ENCODE assay signal across 13 cellular contexts in genomic region chr4:48203819-48204218, GRCh38.
DNase-seq lines count a peak whose midpoint lies in the region; ATAC-seq and TF ChIP-seq lines count a peak whose summit lies in the region.
"Had no signal": no experiment of that assay in that cellular context is flagged by ENCODE, and none has a peak within 500 bp of the region (broad histone marks: within the 10 kb centered on the region; RNA-seq: fewer than 3 reads in every experiment).

No MANE protein-coding gene starts in this region.

- ATAC-seq in GM18499 (IDR thresholded peaks at IDR 0.05; ENCODE audit: insufficient read depth, unreplicated experiment) (peak; percentile 33), GM21367 (IDR thresholded peaks at IDR 0.05; ENCODE audit: unreplicated experiment) (peak; percentile 28), HG02981 (IDR thresholded peaks at IDR 0.05; ENCODE audit: unreplicated experiment) (peak; percentile 40)
- ATAC-seq: body of pancreas had no signal

- peak overlapping the region; percentile 60 for H3K4me2 ChIP-seq in OCI-LY7 (ENCODE audit: low read length)

- H3K27ac ChIP-seq in OCI-LY7 (ENCODE audit: low read depth, low read length, poor library complexity, severe bottlenecking): peak overlapping the region; percentile 54
- no peak overlapping the region for H3K27ac ChIP-seq in vagina
- H3K27ac ChIP-seq: body of pancreas had no signal

- TF ChIP-seq CTCF in OCI-LY7 (conservative IDR thresholded peaks at IDR 0.05; ENCODE audit: low read length) (no peak), vagina (IDR thresholded peaks at IDR 0.05) (no peak)

- no peaks in the 10 kb centered on the region for H3K9me2 ChIP-seq in OCI-LY7 (ENCODE audit: insufficient read depth, low read length)

- peak overlapping the region; percentile 13; the same call in 1 of the 2 replicates for H2AFZ ChIP-seq in OCI-LY7 (ENCODE audit: low read length)

- no peak for DNase-seq in OCI-LY7 (ENCODE audit: low spot score)
- DNase-seq in COLO829 (ENCODE audit: low spot score): no peak
- DNase-seq in activated CD4-positive, alpha-beta T cell treated with anti-CD3 and anti-CD28 coated beads, Interleukin-2, amount 10 ng/mL, durations not matched to agents 24 days and 14 days: no peak
- DNase-seq in superior temporal gyrus (ENCODE audit: extremely low spot score): no peak
- DNase-seq in vagina (ENCODE audit: extremely low spot score in 2 of 2): no peak
- DNase-seq: activated CD8-positive, alpha-beta memory T cell treated with anti-CD3 and anti-CD28 coated beads, Interleukin-2, amount 50 U/mL, for 4 hours; body of pancreas; left cardiac atrium; stimulated activated CD4-positive, alpha-beta T cell treated with anti-CD3 and anti-CD28 coated beads, Interleukin-4, amount 100 ng/mL, for 4 hours; SW 1271 had no signal

- H3K36me3 ChIP-seq in OCI-LY7 (ENCODE audit: insufficient read depth, low read length): no peaks in the 10 kb centered on the region
- no peaks in the 10 kb centered on the region for H3K36me3 ChIP-seq in vagina

- H3K9me3 Mint-ChIP-seq in activated CD4-positive, alpha-beta T cell treated with anti-CD3 and anti-CD28 coated beads, Interleukin-2, amount 10 ng/mL, durations not matched to agents 24 days and 14 days: no peaks in the 10 kb centered on the region

- H3K79me2 ChIP-seq in OCI-LY7 (ENCODE audit: insufficient read depth, low read depth, low read length): no peaks in the 10 kb centered on the region

- H3K4me1 ChIP-seq in OCI-LY7 (ENCODE audit: insufficient read depth, low read length, poor library complexity, severe bottlenecking): peaks cover 44% of the 10 kb centered on the region
- no peaks in the 10 kb centered on the region for H3K4me1 ChIP-seq in vagina
- H3K4me1 ChIP-seq: body of pancreas had no signal

- peaks cover 3% of the 10 kb centered on the region for H3K27me3 Mint-ChIP-seq in activated CD4-positive, alpha-beta T cell treated with anti-CD3 and anti-CD28 coated beads, Interleukin-2, amount 10 ng/mL, durations not matched to agents 24 days and 14 days

- H3K27ac Mint-ChIP-seq in activated CD4-positive, alpha-beta T cell treated with anti-CD3 and anti-CD28 coated beads, Interleukin-2, amount 10 ng/mL, durations not matched to agents 24 days and 14 days: no peak overlapping the region

- no peak overlapping the region for H3K4me3 Mint-ChIP-seq in activated CD4-positive, alpha-beta T cell treated with anti-CD3 and anti-CD28 coated beads, Interleukin-2, amount 10 ng/mL, durations not matched to agents 24 days and 14 days

- no TSS peak for BruUV-seq in OCI-LY7 (replicated peaks; lab: Mats Ljungman, UMichigan)

- no peaks in the 10 kb centered on the region for H3K27me3 ChIP-seq in vagina
- H3K27me3 ChIP-seq: body of pancreas had no signal

- H3K36me3 Mint-ChIP-seq in activated CD4-positive, alpha-beta T cell treated with anti-CD3 and anti-CD28 coated beads, Interleukin-2, amount 10 ng/mL, durations not matched to agents 24 days and 14 days (ENCODE audit: low read depth): no peaks in the 10 kb centered on the region

- no peak for TF ChIP-seq POLR2A in vagina (IDR thresholded peaks at IDR 0.05)

- H3K4me3 ChIP-seq in OCI-LY7 (ENCODE audit: low read depth, low read length, poor library complexity, severe bottlenecking) (peak overlapping the region; percentile 8), vagina (no peak overlapping the region)
- H3K4me3 ChIP-seq: body of pancreas had no signal

- CTCF ChIA-PET in OCI-LY7 (lab: Charles Lee; ENCODE audit: unreplicated experiment): interaction anchor here (0.7 to 2.1 kb wide), 2 partner anchors 8 to 9 kb away, joined by 3 to 6 read pairs; no protein-coding TSS in a partner anchor

- POLR2A ChIA-PET in OCI-LY7 (lab: Charles Lee): interaction anchor here (1.0 to 1.7 kb wide), 6 partner anchors 8 to 57 kb away, joined by 3 to 7 read pairs (median 4); no protein-coding TSS in a partner anchor

- H3K9me3 ChIP-seq in OCI-LY7 (ENCODE audit: low read length) (no peaks in the 10 kb centered on the region), vagina (no peaks in the 10 kb centered on the region)
- H3K9me3 ChIP-seq: body of pancreas had no signal

- no peaks in the 10 kb centered on the region for H3K4me1 Mint-ChIP-seq in activated CD4-positive, alpha-beta T cell treated with anti-CD3 and anti-CD28 coated beads, Interleukin-2, amount 10 ng/mL, durations not matched to agents 24 days and 14 days

- intact Hi-C loops in OCI-LY7 (cut with micrococcal nuclease; ENCODE audit: unreplicated experiment) (no loop called here), vagina (cut with DNase I) (no loop called here)
- intact Hi-C loops in activated CD4-positive, alpha-beta T cell treated with anti-CD3 and anti-CD28 coated beads, Interleukin-2, amount 10 ng/mL, durations not matched to agents 24 days and 14 days (cut with micrococcal nuclease): no loop called here

- H4K20me1 ChIP-seq in OCI-LY7 (ENCODE audit: insufficient read depth, low read length): no peaks in the 10 kb centered on the region
